1 cellular context compared by ENCODE assay signal in genomic region chr11:85062626-85063025, GRCh38.
TF ChIP-seq lines count a peak whose summit lies in the region.

No MANE protein-coding gene starts in this region.

TF ChIP-seq in WTC11, 78 proteins besides CTCF, POLR2A, EP300 and RAD21 (continued from another document):
- TF ChIP-seq ZSCAN18 (CRISPR knock-in tag; IDR thresholded peaks at IDR 0.05) (no peak), MXD4 (CRISPR knock-in tag; IDR thresholded peaks at IDR 0.05; ENCODE audit: borderline replicate concordance) (no peak), AFF4 (CRISPR knock-in tag; IDR thresholded peaks at IDR 0.05; ENCODE audit: borderline replicate concordance) (no peak)
